ENCODE assay signal across 19 cellular contexts in genomic region chr10:17244712-17245365, GRCh38.
"Had no signal": no experiment of that assay in that cellular context is flagged by ENCODE, and none has a peak within 500 bp of the region (broad histone marks: within the 10 kb centered on the region; RNA-seq: fewer than 3 reads in every experiment).

No MANE protein-coding gene starts in this region.

- H3K27me3 ChIP-seq: gastrocnemius medialis, pancreas, thyroid gland had no signal

- H3K4me3 Mint-ChIP-seq: activated CD4-positive, alpha-beta memory T cell treated with anti-CD3 and anti-CD28 coated beads for 36 hours; nephron had no signal

- H3K4me3 ChIP-seq: gastrocnemius medialis, pancreas, thyroid gland had no signal

- H3K4me1 Mint-ChIP-seq: nephron had no signal

- ATAC-seq: gastrocnemius medialis; left ventricle myocardium superior; pancreas; right cardiac atrium; stimulated activated naive CD8-positive, alpha-beta T cell treated with anti-CD3 and anti-CD28 coated beads, Interleukin-15, Interleukin-2, amounts not matched to agents 100 U/mL and 50 U/mL, for 24 hours had no signal

- H3K27ac ChIP-seq: gastrocnemius medialis, pancreas had no signal

- FAIRE-seq: endometrium, pancreas had no signal

- H3K36me3 Mint-ChIP-seq: activated CD4-positive, alpha-beta memory T cell treated with anti-CD3 and anti-CD28 coated beads for 36 hours had no signal

- H3K27me3 Mint-ChIP-seq: activated CD4-positive, alpha-beta memory T cell treated with anti-CD3 and anti-CD28 coated beads for 36 hours had no signal

- H3K36me3 ChIP-seq: gastrocnemius medialis, pancreas, thyroid gland had no signal

- H3K4me1 ChIP-seq: gastrocnemius medialis, pancreas had no signal

- H3K27ac Mint-ChIP-seq: activated CD4-positive, alpha-beta memory T cell treated with anti-CD3 and anti-CD28 coated beads for 36 hours; nephron had no signal

- DNase-seq: activated CD4-positive, alpha-beta memory T cell treated with anti-CD3 and anti-CD28 coated beads for 36 hours; activated CD4-positive, alpha-beta T cell treated with anti-CD3 and anti-CD28 coated beads for 48 hours; activated naive CD4-positive, alpha-beta T cell treated with Interleukin-2 at 50 U/mL for 16 hours; activated T-cell treated with anti-CD3 and anti-CD28 coated beads, Interleukin-2, amount 50 U/mL, for 48 hours; aorta; central memory CD4-positive, alpha-beta T cell; cortex of kidney; erythroblast; gastrocnemius medialis; hippocampal formation; left ventricle myocardium superior; pancreas; right cardiac atrium; stimulated activated CD4-positive, alpha-beta T cell treated with anti-CD3 and anti-CD28 coated beads, Interleukin-12 subunit alpha, Interleukin-12 subunit beta, amount 100 ng/mL, for 4 hours; stimulated activated CD4-positive, alpha-beta T cell treated with anti-CD3 and anti-CD28 coated beads, Interleukin-4, amount 100 ng/mL, for 4 hours; stimulated activated naive CD8-positive, alpha-beta T cell treated with anti-CD3 and anti-CD28 coated beads, Interleukin-15, Interleukin-2, amounts not matched to agents 100 U/mL and 50 U/mL, for 24 hours; thyroid gland had no signal

- H3K9me3 ChIP-seq: gastrocnemius medialis, pancreas, thyroid gland had no signal
